In genomic region chr3:164132878-164133277, GRCh38 we compare ENCODE assay signal across 34 cellular contexts.
"Had no signal": no experiment of that assay in that cellular context is flagged by ENCODE, and none has a peak within 500 bp of the region (broad histone marks: within the 10 kb centered on the region; RNA-seq: fewer than 3 reads in every experiment).

No MANE protein-coding gene starts in this region.

- H3K9me3 ChIP-seq: MG63 had no signal

- H3K4me2 ChIP-seq: KMS-11 had no signal

- DNase-seq: Karpas-422, Kasumi-1, MG63, MM.1S, MV-4-11, NCI-H1048, NCI-H1092, NCI-H1092 treated with DMSO at 0.1 percent for 48 hours, NCI-H1105, NCI-H1105 treated with DMSO at 0.1 percent for 48 hours, NCI-H1417, NCI-H1417 treated with DMSO at 0.1 percent for 48 hours, NCI-H1436, NCI-H1436 treated with DMSO at 0.1 percent for 48 hours, NCI-H146, NCI-H1694, NCI-H1694 treated with DMSO at 0.1 percent for 48 hours, NCI-H187, NCI-H187 treated with DMSO at 0.1 percent for 48 hours, NCI-H1930, NCI-H2029 treated with DMSO at 0.1 percent for 48 hours, NCI-H2081, NCI-H2081 treated with DMSO at 0.1 percent for 48 hours, NCI-H2107, NCI-H2171, NCI-H2171 treated with DMSO at 0.1 percent for 48 hours, NCI-H2227 treated with DMSO at 0.1 percent for 48 hours, NCI-H226, NCI-H345, NCI-H446, NCI-H446 treated with DMSO at 0.1 percent for 48 hours, NCI-H510A, NCI-H510A treated with DMSO at 0.1 percent for 48 hours had no signal

- H3K36me3 ChIP-seq: MG63 had no signal

- H3K9ac ChIP-seq: KMS-11 had no signal

- H3K27me3 ChIP-seq: MG63 had no signal

- H3K27ac ChIP-seq: KMS-11 had no signal

- H3K4me3 ChIP-seq: MG63 had no signal
